Comparison of ENCODE assay signal across 2 cellular contexts in the genomic region with DNA sequence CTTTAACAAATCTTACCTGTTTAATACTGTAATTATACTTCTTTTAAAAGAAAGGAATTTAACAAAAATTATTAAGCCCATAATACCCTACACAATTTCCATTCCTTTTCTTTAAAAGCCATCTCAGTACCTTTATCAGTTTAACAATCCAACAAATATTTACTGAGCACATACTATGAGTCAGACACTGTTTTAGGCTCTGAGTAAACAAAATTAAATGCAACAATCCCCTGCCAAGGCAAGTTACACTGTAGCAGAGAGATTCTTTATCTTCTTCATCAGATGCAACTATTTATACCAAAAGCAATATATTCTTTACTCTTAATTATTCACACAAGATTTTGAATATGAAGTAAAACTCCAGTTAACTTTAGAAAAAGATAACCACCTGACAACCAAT.
TF ChIP-seq lines count a peak whose summit lies in the region.

No MANE protein-coding gene starts in this region.

TF ChIP-seq in K562, 482 proteins besides CTCF, POLR2A, EP300 and RAD21:
- TF ChIP-seq, protein P1, sequence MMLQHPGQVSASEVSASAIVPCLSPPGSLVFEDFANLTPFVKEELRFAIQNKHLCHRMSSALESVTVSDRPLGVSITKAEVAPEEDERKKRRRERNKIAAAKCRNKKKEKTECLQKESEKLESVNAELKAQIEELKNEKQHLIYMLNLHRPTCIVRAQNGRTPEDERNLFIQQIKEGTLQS (IDR thresholded peaks at IDR 0.05), result peak; percentile 24; the same call in 1 of the 2 replicates
- TF ChIP-seq, protein P1 (CRISPR knock-in tag; conservative IDR thresholded peaks at IDR 0.05), result no peak
- TF ChIP-seq ADNP (tag; IDR thresholded peaks at IDR 0.05) (peak; percentile 36; the same call in 1 of the 2 replicates), ZBTB7A (IDR thresholded peaks at IDR 0.05; ENCODE audit: borderline replicate concordance, control insufficient read depth, low read depth, low read length) (no peak), FOXJ2 (tag; IDR thresholded peaks at IDR 0.05) (no peak), DMBX1 (CRISPR knock-in tag; IDR thresholded peaks at IDR 0.05; ENCODE audit: borderline replicate concordance) (no peak), ETV6 (IDR thresholded peaks at IDR 0.05; ENCODE audit: borderline replicate concordance in 1 of 2, low read depth in 2 of 2, low read length in 1 of 2) (no peak), ETV6 (CRISPR knock-in tag; IDR thresholded peaks at IDR 0.05; ENCODE audit: borderline replicate concordance) (no peak), ZZZ3 (IDR thresholded peaks at IDR 0.05) (no peak), NR2C2 (CRISPR knock-in tag; IDR thresholded peaks at IDR 0.05) (no peak), NR2C2 (tag; IDR thresholded peaks at IDR 0.05) (no peak), GTF2A2 (tag; IDR thresholded peaks at IDR 0.05) (no peak), EGR1 (conservative IDR thresholded peaks at IDR 0.05) (no peak), SRSF7 (optimal IDR thresholded peaks at IDR 0.05; ENCODE audit: low read depth, low read length) (no peak), ZKSCAN1 (IDR thresholded peaks at IDR 0.05; ENCODE audit: low read depth, low read length) (no peak), NRF1 (conservative IDR thresholded peaks at IDR 0.05 in 1 of 2, IDR thresholded peaks at IDR 0.05 in 1 of 2) (no peak), ZNF445 (CRISPR knock-in tag; IDR thresholded peaks at IDR 0.05; ENCODE audit: low read depth) (no peak), SIN3B (IDR thresholded peaks at IDR 0.05; ENCODE audit: low read depth) (no peak), KAT7 (CRISPR knock-in tag; IDR thresholded peaks at IDR 0.05; ENCODE audit: borderline replicate concordance) (no peak), XRCC4 (IDR thresholded peaks at IDR 0.05; ENCODE audit: extremely low read depth, insufficient read depth, insufficient read length) (no peak), TGIF2 (CRISPR knock-in tag; IDR thresholded peaks at IDR 0.05) (no peak), PPARD (CRISPR knock-in tag; IDR thresholded peaks at IDR 0.05) (no peak), MIER1 (IDR thresholded peaks at IDR 0.05; ENCODE audit: low read depth) (no peak), DPF2 (IDR thresholded peaks at IDR 0.05) (peak; percentile 18; the same call in 1 of the 2 replicates), HMG20B (CRISPR knock-in tag; IDR thresholded peaks at IDR 0.05) (no peak), CCNT2 (IDR thresholded peaks at IDR 0.05; ENCODE audit: borderline replicate concordance, extremely low read depth, insufficient read length, low read depth, low read length) (no peak), RBM25 (IDR thresholded peaks at IDR 0.05; ENCODE audit: low read depth, low read length, severe bottlenecking) (peak; percentile 72), ZFP1 (CRISPR knock-in tag; IDR thresholded peaks at IDR 0.05) (no peak), FOXA3 (CRISPR knock-in tag; conservative IDR thresholded peaks at IDR 0.05 in 1 of 2, IDR thresholded peaks at IDR 0.05 in 1 of 2) (peak; percentile 52 to 80; a peak in 3 of 4 replicates), RBM15 (IDR thresholded peaks at IDR 0.05; ENCODE audit: insufficient read depth, low read length) (no peak), CC2D1A (IDR thresholded peaks at IDR 0.05) (no peak), ELF2 (CRISPR knock-in tag; IDR thresholded peaks at IDR 0.05) (no peak)
- TF ChIP-seq, protein P2, sequence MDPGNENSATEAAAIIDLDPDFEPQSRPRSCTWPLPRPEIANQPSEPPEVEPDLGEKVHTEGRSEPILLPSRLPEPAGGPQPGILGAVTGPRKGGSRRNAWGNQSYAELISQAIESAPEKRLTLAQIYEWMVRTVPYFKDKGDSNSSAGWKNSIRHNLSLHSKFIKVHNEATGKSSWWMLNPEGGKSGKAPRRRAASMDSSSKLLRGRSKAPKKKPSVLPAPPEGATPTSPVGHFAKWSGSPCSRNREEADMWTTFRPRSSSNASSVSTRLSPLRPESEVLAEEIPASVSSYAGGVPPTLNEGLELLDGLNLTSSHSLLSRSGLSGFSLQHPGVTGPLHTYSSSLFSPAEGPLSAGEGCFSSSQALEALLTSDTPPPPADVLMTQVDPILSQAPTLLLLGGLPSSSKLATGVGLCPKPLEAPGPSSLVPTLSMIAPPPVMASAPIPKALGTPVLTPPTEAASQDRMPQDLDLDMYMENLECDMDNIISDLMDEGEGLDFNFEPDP (CRISPR knock-in tag; IDR thresholded peaks at IDR 0.05), result no peak
- TF ChIP-seq, protein P3, sequence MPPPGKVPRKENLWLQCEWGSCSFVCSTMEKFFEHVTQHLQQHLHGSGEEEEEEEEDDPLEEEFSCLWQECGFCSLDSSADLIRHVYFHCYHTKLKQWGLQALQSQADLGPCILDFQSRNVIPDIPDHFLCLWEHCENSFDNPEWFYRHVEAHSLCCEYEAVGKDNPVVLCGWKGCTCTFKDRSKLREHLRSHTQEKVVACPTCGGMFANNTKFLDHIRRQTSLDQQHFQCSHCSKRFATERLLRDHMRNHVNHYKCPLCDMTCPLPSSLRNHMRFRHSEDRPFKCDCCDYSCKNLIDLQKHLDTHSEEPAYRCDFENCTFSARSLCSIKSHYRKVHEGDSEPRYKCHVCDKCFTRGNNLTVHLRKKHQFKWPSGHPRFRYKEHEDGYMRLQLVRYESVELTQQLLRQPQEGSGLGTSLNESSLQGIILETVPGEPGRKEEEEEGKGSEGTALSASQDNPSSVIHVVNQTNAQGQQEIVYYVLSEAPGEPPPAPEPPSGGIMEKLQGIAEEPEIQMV (tag; conservative IDR thresholded peaks at IDR 0.05; ENCODE audit: low read depth), result no peak
- TF ChIP-seq, protein P4, sequence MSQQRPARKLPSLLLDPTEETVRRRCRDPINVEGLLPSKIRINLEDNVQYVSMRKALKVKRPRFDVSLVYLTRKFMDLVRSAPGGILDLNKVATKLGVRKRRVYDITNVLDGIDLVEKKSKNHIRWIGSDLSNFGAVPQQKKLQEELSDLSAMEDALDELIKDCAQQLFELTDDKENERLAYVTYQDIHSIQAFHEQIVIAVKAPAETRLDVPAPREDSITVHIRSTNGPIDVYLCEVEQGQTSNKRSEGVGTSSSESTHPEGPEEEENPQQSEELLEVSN (IDR thresholded peaks at IDR 0.05; ENCODE audit: borderline replicate concordance in 1 of 2, extremely low read depth in 1 of 2, insufficient read depth in 1 of 2, insufficient read length in 1 of 2, low read depth in 1 of 2, low read length in 1 of 2, poor library complexity in 1 of 2, severe bottlenecking in 1 of 2), result no peak

TF ChIP-seq in SK-N-SH, 30 proteins besides CTCF, POLR2A, EP300 and RAD21:
- TF ChIP-seq, protein P5, sequence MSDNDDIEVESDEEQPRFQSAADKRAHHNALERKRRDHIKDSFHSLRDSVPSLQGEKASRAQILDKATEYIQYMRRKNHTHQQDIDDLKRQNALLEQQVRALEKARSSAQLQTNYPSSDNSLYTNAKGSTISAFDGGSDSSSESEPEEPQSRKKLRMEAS (IDR thresholded peaks at IDR 0.05; ENCODE audit: low read depth), result no peak
- TF ChIP-seq SIN3A (IDR thresholded peaks at IDR 0.05; ENCODE audit: borderline replicate concordance, low read depth, low read length), result no peak
- TF ChIP-seq CHD2 (IDR thresholded peaks at IDR 0.05; ENCODE audit: low read length, partially characterized antibody), result no peak
- TF ChIP-seq FOXM1 (IDR thresholded peaks at IDR 0.05; ENCODE audit: low read depth), result no peak
- TF ChIP-seq, protein P6, sequence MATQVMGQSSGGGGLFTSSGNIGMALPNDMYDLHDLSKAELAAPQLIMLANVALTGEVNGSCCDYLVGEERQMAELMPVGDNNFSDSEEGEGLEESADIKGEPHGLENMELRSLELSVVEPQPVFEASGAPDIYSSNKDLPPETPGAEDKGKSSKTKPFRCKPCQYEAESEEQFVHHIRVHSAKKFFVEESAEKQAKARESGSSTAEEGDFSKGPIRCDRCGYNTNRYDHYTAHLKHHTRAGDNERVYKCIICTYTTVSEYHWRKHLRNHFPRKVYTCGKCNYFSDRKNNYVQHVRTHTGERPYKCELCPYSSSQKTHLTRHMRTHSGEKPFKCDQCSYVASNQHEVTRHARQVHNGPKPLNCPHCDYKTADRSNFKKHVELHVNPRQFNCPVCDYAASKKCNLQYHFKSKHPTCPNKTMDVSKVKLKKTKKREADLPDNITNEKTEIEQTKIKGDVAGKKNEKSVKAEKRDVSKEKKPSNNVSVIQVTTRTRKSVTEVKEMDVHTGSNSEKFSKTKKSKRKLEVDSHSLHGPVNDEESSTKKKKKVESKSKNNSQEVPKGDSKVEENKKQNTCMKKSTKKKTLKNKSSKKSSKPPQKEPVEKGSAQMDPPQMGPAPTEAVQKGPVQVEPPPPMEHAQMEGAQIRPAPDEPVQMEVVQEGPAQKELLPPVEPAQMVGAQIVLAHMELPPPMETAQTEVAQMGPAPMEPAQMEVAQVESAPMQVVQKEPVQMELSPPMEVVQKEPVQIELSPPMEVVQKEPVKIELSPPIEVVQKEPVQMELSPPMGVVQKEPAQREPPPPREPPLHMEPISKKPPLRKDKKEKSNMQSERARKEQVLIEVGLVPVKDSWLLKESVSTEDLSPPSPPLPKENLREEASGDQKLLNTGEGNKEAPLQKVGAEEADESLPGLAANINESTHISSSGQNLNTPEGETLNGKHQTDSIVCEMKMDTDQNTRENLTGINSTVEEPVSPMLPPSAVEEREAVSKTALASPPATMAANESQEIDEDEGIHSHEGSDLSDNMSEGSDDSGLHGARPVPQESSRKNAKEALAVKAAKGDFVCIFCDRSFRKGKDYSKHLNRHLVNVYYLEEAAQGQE (IDR thresholded peaks at IDR 0.05; ENCODE audit: low read depth, low read length), result no peak
- TF ChIP-seq, protein P7, sequence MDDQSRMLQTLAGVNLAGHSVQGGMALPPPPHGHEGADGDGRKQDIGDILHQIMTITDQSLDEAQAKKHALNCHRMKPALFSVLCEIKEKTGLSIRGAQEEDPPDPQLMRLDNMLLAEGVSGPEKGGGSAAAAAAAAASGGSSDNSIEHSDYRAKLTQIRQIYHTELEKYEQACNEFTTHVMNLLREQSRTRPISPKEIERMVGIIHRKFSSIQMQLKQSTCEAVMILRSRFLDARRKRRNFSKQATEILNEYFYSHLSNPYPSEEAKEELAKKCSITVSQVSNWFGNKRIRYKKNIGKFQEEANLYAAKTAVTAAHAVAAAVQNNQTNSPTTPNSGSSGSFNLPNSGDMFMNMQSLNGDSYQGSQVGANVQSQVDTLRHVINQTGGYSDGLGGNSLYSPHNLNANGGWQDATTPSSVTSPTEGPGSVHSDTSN (IDR thresholded peaks at IDR 0.05), result no peak
- no peak for TF ChIP-seq YY1 (IDR thresholded peaks at IDR 0.05; ENCODE audit: low read depth)
- no peak for TF ChIP-seq MXI1 (IDR thresholded peaks at IDR 0.05; ENCODE audit: low read depth, low read length)
- TF ChIP-seq RCOR1 (IDR thresholded peaks at IDR 0.05; ENCODE audit: low read length), result no peak
- no peak for TF ChIP-seq EZH2phosphoT487 (IDR thresholded peaks at IDR 0.05; ENCODE audit: borderline replicate concordance, low read depth)
- no peak for TF ChIP-seq POLR2AphosphoS5 (IDR thresholded peaks at IDR 0.05; ENCODE audit: low read depth, low read length)
- no peak for TF ChIP-seq MEF2A (IDR thresholded peaks at IDR 0.05; ENCODE audit: borderline replicate concordance, low read depth)
TF ChIP-seq in SK-N-SH: peak in this region for 0.
